ENCODE assay signal across 2 cellular contexts in the genomic region with DNA sequence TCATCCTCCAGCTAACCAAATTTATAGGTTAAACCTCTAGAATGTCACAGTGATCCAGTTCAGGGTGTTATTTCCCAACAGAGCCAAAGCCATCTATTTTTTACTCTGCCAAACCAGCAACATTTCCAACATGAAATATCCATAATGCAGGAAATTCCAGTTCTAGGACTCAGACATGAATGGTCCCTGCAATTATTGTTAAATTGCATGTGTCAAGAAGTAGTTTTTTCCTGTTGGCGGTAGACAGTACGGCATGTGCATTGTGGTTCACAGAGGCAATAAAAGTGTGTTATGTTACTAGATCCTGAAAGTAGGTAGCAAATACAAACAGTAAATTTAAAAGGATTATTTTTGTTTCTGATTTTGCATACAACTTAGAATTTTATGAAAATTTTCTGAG.
TF ChIP-seq lines count a peak whose summit lies in the region.

No MANE protein-coding gene starts in this region.

TF ChIP-seq in IMR-90, 13 proteins besides CTCF, POLR2A, EP300 and RAD21:
- TF ChIP-seq CHD1 (IDR thresholded peaks at IDR 0.05; ENCODE audit: low read depth, low read length): no peak
- TF ChIP-seq, protein P1, sequence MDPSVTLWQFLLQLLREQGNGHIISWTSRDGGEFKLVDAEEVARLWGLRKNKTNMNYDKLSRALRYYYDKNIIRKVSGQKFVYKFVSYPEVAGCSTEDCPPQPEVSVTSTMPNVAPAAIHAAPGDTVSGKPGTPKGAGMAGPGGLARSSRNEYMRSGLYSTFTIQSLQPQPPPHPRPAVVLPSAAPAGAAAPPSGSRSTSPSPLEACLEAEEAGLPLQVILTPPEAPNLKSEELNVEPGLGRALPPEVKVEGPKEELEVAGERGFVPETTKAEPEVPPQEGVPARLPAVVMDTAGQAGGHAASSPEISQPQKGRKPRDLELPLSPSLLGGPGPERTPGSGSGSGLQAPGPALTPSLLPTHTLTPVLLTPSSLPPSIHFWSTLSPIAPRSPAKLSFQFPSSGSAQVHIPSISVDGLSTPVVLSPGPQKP (IDR thresholded peaks at IDR 0.05; ENCODE audit: borderline replicate concordance, low read depth, low read length): no peak
- no peak for TF ChIP-seq MAZ (IDR thresholded peaks at IDR 0.05; ENCODE audit: borderline replicate concordance, low read depth, low read length)
- no peak for TF ChIP-seq RFX5 (IDR thresholded peaks at IDR 0.05; ENCODE audit: low read depth, low read length)
- no peak for TF ChIP-seq NFE2L2 (IDR thresholded peaks at IDR 0.05; ENCODE audit: low read depth, low read length)
- TF ChIP-seq, protein P2, sequence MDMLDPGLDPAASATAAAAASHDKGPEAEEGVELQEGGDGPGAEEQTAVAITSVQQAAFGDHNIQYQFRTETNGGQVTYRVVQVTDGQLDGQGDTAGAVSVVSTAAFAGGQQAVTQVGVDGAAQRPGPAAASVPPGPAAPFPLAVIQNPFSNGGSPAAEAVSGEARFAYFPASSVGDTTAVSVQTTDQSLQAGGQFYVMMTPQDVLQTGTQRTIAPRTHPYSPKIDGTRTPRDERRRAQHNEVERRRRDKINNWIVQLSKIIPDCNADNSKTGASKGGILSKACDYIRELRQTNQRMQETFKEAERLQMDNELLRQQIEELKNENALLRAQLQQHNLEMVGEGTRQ (IDR thresholded peaks at IDR 0.05; ENCODE audit: low read depth, low read length): no peak
- TF ChIP-seq SMC3 (IDR thresholded peaks at IDR 0.05; ENCODE audit: low read depth, low read length): no peak
- no peak for TF ChIP-seq MXI1 (IDR thresholded peaks at IDR 0.05; ENCODE audit: borderline replicate concordance, low read depth, low read length)
- no peak for TF ChIP-seq BHLHE40 (IDR thresholded peaks at IDR 0.05; ENCODE audit: low read depth, low read length)
- no peak for TF ChIP-seq CEBPB (IDR thresholded peaks at IDR 0.05; ENCODE audit: low read depth, low read length)
- no peak for TF ChIP-seq MAFK (IDR thresholded peaks at IDR 0.05; ENCODE audit: low read depth, low read length)
- TF ChIP-seq RCOR1 (IDR thresholded peaks at IDR 0.05; ENCODE audit: insufficient replicate concordance, low read length): no peak
- TF ChIP-seq FOS (IDR thresholded peaks at IDR 0.05; ENCODE audit: low read depth, low read length): no peak

TF ChIP-seq in neural cell, 6 proteins besides CTCF, POLR2A, EP300 and RAD21:
- no peak for TF ChIP-seq SMC3 (conservative IDR thresholded peaks at IDR 0.05; ENCODE audit: poor library complexity)
- TF ChIP-seq, protein P3, sequence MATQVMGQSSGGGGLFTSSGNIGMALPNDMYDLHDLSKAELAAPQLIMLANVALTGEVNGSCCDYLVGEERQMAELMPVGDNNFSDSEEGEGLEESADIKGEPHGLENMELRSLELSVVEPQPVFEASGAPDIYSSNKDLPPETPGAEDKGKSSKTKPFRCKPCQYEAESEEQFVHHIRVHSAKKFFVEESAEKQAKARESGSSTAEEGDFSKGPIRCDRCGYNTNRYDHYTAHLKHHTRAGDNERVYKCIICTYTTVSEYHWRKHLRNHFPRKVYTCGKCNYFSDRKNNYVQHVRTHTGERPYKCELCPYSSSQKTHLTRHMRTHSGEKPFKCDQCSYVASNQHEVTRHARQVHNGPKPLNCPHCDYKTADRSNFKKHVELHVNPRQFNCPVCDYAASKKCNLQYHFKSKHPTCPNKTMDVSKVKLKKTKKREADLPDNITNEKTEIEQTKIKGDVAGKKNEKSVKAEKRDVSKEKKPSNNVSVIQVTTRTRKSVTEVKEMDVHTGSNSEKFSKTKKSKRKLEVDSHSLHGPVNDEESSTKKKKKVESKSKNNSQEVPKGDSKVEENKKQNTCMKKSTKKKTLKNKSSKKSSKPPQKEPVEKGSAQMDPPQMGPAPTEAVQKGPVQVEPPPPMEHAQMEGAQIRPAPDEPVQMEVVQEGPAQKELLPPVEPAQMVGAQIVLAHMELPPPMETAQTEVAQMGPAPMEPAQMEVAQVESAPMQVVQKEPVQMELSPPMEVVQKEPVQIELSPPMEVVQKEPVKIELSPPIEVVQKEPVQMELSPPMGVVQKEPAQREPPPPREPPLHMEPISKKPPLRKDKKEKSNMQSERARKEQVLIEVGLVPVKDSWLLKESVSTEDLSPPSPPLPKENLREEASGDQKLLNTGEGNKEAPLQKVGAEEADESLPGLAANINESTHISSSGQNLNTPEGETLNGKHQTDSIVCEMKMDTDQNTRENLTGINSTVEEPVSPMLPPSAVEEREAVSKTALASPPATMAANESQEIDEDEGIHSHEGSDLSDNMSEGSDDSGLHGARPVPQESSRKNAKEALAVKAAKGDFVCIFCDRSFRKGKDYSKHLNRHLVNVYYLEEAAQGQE (IDR thresholded peaks at IDR 0.05; ENCODE audit: borderline replicate concordance): peak; percentile 97
- TF ChIP-seq POLR2AphosphoS5 (IDR thresholded peaks at IDR 0.05): peak; percentile 70
- TF ChIP-seq EZH2 (IDR thresholded peaks at IDR 0.05; ENCODE audit: borderline replicate concordance, insufficient read depth, low read length, poor library complexity, severe bottlenecking): no peak
